In the genomic region with DNA sequence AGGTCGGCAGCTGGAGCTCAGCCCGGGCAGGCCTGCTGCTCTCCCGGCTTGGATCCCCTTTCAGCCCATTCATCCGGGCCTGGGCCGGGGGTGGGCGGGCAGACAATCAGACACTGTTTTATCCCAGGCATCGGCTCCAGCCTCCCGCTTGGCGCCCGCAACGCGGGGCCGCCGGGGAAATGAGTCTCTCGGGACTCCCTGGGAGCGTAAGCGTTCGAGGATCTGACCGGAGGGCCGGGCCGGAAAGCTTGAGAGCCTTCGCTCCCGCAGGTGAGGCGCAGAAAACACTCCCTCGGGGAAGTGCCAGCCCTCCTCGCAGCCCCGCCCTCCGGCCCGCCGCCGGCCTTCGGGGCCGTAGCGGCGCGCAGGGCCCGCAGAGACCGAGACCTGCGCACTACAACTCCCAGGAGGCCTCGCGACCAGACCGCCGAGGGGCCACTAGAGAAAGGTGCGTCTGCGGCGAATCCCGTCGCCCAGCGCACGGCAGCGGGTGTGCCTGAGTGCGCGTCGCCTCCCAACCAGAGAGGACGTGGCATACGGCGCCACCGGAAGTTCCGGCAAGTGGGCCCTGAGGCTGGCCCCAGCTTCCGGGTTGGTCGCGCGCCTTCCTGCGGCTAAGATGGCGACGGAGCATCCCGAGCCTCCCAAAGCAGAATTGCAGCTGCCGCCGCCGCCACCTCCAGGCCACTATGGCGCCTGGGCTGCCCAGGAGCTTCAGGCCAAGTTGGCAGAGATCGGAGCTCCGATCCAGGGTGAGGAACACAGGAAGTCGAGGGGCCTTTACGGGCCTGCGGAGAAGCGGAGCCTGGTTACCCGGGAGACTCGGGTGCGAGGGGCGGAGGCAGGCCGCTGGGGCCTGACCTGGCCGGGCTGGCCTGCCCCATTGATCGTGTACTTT, we compare ENCODE assay signal across 1 cellular context.
TF ChIP-seq lines count a peak whose summit lies in the region.

A gene with protein sequence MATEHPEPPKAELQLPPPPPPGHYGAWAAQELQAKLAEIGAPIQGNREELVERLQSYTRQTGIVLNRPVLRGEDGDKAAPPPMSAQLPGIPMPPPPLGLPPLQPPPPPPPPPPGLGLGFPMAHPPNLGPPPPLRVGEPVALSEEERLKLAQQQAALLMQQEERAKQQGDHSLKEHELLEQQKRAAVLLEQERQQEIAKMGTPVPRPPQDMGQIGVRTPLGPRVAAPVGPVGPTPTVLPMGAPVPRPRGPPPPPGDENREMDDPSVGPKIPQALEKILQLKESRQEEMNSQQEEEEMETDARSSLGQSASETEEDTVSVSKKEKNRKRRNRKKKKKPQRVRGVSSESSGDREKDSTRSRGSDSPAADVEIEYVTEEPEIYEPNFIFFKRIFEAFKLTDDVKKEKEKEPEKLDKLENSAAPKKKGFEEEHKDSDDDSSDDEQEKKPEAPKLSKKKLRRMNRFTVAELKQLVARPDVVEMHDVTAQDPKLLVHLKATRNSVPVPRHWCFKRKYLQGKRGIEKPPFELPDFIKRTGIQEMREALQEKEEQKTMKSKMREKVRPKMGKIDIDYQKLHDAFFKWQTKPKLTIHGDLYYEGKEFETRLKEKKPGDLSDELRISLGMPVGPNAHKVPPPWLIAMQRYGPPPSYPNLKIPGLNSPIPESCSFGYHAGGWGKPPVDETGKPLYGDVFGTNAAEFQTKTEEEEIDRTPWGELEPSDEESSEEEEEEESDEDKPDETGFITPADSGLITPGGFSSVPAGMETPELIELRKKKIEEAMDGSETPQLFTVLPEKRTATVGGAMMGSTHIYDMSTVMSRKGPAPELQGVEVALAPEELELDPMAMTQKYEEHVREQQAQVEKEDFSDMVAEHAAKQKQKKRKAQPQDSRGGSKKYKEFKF (plus strand): TSS at position 599 of the 898 bp plus-strand sequence. CDS start 21 bp downstream, at position 620.

TF ChIP-seq in HepG2, 621 proteins besides CTCF, POLR2A, EP300 and RAD21 (continued from another document and continues in another):
- TF ChIP-seq YY1 (IDR thresholded peaks at IDR 0.05; ENCODE audit: insufficient read depth, insufficient replicate concordance, low read depth, low read length) (peak; percentile 95), MZF1 (CRISPR knock-in tag; IDR thresholded peaks at IDR 0.05; ENCODE audit: borderline replicate concordance) (no peak), RBFOX2 (IDR thresholded peaks at IDR 0.05; ENCODE audit: low read depth, low read length) (peak; percentile 97), ZNF501 (CRISPR knock-in tag; IDR thresholded peaks at IDR 0.05) (peak; percentile 86), CENPT (CRISPR knock-in tag; IDR thresholded peaks at IDR 0.05; ENCODE audit: low read depth) (no peak), ZNF207 (IDR thresholded peaks at IDR 0.05; ENCODE audit: borderline replicate concordance) (no peak), ZNF670 (CRISPR knock-in tag; IDR thresholded peaks at IDR 0.05; ENCODE audit: borderline replicate concordance) (peak; percentile 95; the same call in 1 of the 2 replicates), ZNF562 (CRISPR knock-in tag; IDR thresholded peaks at IDR 0.05; ENCODE audit: borderline replicate concordance) (no peak), ZNF660 (CRISPR knock-in tag; IDR thresholded peaks at IDR 0.05; ENCODE audit: borderline replicate concordance, low read depth) (no peak), ZNF598 (CRISPR knock-in tag; IDR thresholded peaks at IDR 0.05; ENCODE audit: borderline replicate concordance) (peak; percentile 88), ZNF510 (CRISPR knock-in tag; IDR thresholded peaks at IDR 0.05; ENCODE audit: low read depth) (0 out of 2 replicates have a peak, but pooled peaks have one; percentile 72), MLLT10 (CRISPR knock-in tag; IDR thresholded peaks at IDR 0.05) (no peak; the same call in 1 of the 2 replicates), CBFB (CRISPR knock-in tag; IDR thresholded peaks at IDR 0.05) (peak; percentile 92), FOXP1 (IDR thresholded peaks at IDR 0.05) (no peak), FOXP1 (CRISPR knock-in tag; IDR thresholded peaks at IDR 0.05) (peak; percentile 33), POGZ (CRISPR knock-in tag; IDR thresholded peaks at IDR 0.05) (no peak), ZNF556 (CRISPR knock-in tag; IDR thresholded peaks at IDR 0.05; ENCODE audit: borderline replicate concordance) (peak; percentile 85; the same call in 1 of the 2 replicates), PHF8 (CRISPR knock-in tag; IDR thresholded peaks at IDR 0.05) (peak; percentile 99), ZNF33A (CRISPR knock-in tag; IDR thresholded peaks at IDR 0.05; ENCODE audit: borderline replicate concordance) (peak; percentile 73; the same call in 1 of the 2 replicates), ZNF331 (CRISPR knock-in tag; IDR thresholded peaks at IDR 0.05) (peak; percentile 49; the same call in 1 of the 2 replicates), ZNF354B (CRISPR knock-in tag; IDR thresholded peaks at IDR 0.05) (peak; percentile 42; the same call in 1 of the 2 replicates), SMARCC2 (IDR thresholded peaks at IDR 0.05) (no peak), ZBTB3 (CRISPR knock-in tag; IDR thresholded peaks at IDR 0.05; ENCODE audit: borderline replicate concordance, low read depth) (0 out of 2 replicates have a peak, but pooled peaks have one; percentile 58), ZNF577 (CRISPR knock-in tag; IDR thresholded peaks at IDR 0.05; ENCODE audit: borderline replicate concordance, low read depth) (no peak), ZBTB7B (CRISPR knock-in tag; IDR thresholded peaks at IDR 0.05) (peak; percentile 31; the same call in 1 of the 2 replicates), KAT7 (CRISPR knock-in tag; IDR thresholded peaks at IDR 0.05; ENCODE audit: borderline replicate concordance) (no peak; the same call in 1 of the 2 replicates), ZNF3 (CRISPR knock-in tag; IDR thresholded peaks at IDR 0.05) (no peak), ADNP (CRISPR knock-in tag; IDR thresholded peaks at IDR 0.05) (no peak), KDM3A (CRISPR knock-in tag; IDR thresholded peaks at IDR 0.05; ENCODE audit: low read depth) (peak; percentile 76; the same call in 1 of the 2 replicates)
- TF ChIP-seq, protein P1, sequence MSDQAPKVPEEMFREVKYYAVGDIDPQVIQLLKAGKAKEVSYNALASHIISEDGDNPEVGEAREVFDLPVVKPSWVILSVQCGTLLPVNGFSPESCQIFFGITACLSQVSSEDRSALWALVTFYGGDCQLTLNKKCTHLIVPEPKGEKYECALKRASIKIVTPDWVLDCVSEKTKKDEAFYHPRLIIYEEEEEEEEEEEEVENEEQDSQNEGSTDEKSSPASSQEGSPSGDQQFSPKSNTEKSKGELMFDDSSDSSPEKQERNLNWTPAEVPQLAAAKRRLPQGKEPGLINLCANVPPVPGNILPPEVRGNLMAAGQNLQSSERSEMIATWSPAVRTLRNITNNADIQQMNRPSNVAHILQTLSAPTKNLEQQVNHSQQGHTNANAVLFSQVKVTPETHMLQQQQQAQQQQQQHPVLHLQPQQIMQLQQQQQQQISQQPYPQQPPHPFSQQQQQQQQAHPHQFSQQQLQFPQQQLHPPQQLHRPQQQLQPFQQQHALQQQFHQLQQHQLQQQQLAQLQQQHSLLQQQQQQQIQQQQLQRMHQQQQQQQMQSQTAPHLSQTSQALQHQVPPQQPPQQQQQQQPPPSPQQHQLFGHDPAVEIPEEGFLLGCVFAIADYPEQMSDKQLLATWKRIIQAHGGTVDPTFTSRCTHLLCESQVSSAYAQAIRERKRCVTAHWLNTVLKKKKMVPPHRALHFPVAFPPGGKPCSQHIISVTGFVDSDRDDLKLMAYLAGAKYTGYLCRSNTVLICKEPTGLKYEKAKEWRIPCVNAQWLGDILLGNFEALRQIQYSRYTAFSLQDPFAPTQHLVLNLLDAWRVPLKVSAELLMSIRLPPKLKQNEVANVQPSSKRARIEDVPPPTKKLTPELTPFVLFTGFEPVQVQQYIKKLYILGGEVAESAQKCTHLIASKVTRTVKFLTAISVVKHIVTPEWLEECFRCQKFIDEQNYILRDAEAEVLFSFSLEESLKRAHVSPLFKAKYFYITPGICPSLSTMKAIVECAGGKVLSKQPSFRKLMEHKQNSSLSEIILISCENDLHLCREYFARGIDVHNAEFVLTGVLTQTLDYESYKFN (CRISPR knock-in tag; conservative IDR thresholded peaks at IDR 0.05), result peak; percentile 72
- TF ChIP-seq, protein P2, sequence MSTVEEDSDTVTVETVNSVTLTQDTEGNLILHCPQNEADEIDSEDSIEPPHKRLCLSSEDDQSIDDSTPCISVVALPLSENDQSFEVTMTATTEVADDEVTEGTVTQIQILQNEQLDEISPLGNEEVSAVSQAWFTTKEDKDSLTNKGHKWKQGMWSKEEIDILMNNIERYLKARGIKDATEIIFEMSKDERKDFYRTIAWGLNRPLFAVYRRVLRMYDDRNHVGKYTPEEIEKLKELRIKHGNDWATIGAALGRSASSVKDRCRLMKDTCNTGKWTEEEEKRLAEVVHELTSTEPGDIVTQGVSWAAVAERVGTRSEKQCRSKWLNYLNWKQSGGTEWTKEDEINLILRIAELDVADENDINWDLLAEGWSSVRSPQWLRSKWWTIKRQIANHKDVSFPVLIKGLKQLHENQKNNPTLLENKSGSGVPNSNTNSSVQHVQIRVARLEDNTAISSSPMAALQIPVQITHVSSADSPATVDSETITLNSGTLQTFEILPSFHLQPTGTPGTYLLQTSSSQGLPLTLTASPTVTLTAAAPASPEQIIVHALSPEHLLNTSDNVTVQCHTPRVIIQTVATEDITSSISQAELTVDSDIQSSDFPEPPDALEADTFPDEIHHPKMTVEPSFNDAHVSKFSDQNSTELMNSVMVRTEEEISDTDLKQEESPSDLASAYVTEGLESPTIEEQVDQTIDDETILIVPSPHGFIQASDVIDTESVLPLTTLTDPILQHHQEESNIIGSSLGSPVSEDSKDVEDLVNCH (CRISPR knock-in tag; IDR thresholded peaks at IDR 0.05), result peak; percentile 26; the same call in 1 of the 2 replicates
- TF ChIP-seq, protein P3, sequence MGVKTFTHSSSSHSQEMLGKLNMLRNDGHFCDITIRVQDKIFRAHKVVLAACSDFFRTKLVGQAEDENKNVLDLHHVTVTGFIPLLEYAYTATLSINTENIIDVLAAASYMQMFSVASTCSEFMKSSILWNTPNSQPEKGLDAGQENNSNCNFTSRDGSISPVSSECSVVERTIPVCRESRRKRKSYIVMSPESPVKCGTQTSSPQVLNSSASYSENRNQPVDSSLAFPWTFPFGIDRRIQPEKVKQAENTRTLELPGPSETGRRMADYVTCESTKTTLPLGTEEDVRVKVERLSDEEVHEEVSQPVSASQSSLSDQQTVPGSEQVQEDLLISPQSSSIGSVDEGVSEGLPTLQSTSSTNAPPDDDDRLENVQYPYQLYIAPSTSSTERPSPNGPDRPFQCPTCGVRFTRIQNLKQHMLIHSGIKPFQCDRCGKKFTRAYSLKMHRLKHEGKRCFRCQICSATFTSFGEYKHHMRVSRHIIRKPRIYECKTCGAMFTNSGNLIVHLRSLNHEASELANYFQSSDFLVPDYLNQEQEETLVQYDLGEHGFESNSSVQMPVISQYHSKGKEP (CRISPR knock-in tag; IDR thresholded peaks at IDR 0.05), result no peak
- TF ChIP-seq, protein P4, sequence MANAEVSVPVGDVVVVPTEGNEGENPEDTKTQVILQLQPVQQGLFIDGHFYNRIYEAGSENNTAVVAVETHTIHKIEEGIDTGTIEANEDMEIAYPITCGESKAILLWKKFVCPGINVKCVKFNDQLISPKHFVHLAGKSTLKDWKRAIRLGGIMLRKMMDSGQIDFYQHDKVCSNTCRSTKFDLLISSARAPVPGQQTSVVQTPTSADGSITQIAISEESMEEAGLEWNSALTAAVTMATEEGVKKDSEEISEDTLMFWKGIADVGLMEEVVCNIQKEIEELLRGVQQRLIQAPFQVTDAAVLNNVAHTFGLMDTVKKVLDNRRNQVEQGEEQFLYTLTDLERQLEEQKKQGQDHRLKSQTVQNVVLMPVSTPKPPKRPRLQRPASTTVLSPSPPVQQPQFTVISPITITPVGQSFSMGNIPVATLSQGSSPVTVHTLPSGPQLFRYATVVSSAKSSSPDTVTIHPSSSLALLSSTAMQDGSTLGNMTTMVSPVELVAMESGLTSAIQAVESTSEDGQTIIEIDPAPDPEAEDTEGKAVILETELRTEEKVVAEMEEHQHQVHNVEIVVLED (CRISPR knock-in tag; IDR thresholded peaks at IDR 0.05; ENCODE audit: borderline replicate concordance), result peak; percentile 99
- TF ChIP-seq, protein P5, sequence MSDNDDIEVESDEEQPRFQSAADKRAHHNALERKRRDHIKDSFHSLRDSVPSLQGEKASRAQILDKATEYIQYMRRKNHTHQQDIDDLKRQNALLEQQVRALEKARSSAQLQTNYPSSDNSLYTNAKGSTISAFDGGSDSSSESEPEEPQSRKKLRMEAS (IDR thresholded peaks at IDR 0.05), result peak; percentile 66; the same call in 1 of the 2 replicates
- TF ChIP-seq, protein P6, sequence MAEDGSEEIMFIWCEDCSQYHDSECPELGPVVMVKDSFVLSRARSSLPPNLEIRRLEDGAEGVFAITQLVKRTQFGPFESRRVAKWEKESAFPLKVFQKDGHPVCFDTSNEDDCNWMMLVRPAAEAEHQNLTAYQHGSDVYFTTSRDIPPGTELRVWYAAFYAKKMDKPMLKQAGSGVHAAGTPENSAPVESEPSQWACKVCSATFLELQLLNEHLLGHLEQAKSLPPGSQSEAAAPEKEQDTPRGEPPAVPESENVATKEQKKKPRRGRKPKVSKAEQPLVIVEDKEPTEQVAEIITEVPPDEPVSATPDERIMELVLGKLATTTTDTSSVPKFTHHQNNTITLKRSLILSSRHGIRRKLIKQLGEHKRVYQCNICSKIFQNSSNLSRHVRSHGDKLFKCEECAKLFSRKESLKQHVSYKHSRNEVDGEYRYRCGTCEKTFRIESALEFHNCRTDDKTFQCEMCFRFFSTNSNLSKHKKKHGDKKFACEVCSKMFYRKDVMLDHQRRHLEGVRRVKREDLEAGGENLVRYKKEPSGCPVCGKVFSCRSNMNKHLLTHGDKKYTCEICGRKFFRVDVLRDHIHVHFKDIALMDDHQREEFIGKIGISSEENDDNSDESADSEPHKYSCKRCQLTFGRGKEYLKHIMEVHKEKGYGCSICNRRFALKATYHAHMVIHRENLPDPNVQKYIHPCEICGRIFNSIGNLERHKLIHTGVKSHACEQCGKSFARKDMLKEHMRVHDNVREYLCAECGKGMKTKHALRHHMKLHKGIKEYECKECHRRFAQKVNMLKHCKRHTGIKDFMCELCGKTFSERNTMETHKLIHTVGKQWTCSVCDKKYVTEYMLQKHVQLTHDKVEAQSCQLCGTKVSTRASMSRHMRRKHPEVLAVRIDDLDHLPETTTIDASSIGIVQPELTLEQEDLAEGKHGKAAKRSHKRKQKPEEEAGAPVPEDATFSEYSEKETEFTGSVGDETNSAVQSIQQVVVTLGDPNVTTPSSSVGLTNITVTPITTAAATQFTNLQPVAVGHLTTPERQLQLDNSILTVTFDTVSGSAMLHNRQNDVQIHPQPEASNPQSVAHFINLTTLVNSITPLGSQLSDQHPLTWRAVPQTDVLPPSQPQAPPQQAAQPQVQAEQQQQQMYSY (CRISPR knock-in tag; IDR thresholded peaks at IDR 0.05), result no peak
- TF ChIP-seq, protein P7, sequence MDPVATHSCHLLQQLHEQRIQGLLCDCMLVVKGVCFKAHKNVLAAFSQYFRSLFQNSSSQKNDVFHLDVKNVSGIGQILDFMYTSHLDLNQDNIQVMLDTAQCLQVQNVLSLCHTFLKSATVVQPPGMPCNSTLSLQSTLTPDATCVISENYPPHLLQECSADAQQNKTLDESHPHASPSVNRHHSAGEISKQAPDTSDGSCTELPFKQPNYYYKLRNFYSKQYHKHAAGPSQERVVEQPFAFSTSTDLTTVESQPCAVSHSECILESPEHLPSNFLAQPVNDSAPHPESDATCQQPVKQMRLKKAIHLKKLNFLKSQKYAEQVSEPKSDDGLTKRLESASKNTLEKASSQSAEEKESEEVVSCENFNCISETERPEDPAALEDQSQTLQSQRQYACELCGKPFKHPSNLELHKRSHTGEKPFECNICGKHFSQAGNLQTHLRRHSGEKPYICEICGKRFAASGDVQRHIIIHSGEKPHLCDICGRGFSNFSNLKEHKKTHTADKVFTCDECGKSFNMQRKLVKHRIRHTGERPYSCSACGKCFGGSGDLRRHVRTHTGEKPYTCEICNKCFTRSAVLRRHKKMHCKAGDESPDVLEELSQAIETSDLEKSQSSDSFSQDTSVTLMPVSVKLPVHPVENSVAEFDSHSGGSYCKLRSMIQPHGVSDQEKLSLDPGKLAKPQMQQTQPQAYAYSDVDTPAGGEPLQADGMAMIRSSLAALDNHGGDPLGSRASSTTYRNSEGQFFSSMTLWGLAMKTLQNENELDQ (CRISPR knock-in tag; IDR thresholded peaks at IDR 0.05; ENCODE audit: borderline replicate concordance), result no peak; the same call in 1 of the 2 replicates
